Comparison of ENCODE assay signal across 1 cellular context in genomic region chr17:67891481-67892119, GRCh38.
TF ChIP-seq lines count a peak whose summit lies in the region.

No MANE protein-coding gene starts in this region.

TF ChIP-seq in GM23338, 12 proteins besides CTCF, POLR2A, EP300 and RAD21 (continued from another document):
- TF ChIP-seq ETS1 (IDR thresholded peaks at IDR 0.05) (no peak), ZNF114 (CRISPR knock-in tag; IDR thresholded peaks at IDR 0.05) (no peak), CREB1 (CRISPR knock-in tag; IDR thresholded peaks at IDR 0.05; ENCODE audit: low read depth) (no peak)
- TF ChIP-seq, protein P1, sequence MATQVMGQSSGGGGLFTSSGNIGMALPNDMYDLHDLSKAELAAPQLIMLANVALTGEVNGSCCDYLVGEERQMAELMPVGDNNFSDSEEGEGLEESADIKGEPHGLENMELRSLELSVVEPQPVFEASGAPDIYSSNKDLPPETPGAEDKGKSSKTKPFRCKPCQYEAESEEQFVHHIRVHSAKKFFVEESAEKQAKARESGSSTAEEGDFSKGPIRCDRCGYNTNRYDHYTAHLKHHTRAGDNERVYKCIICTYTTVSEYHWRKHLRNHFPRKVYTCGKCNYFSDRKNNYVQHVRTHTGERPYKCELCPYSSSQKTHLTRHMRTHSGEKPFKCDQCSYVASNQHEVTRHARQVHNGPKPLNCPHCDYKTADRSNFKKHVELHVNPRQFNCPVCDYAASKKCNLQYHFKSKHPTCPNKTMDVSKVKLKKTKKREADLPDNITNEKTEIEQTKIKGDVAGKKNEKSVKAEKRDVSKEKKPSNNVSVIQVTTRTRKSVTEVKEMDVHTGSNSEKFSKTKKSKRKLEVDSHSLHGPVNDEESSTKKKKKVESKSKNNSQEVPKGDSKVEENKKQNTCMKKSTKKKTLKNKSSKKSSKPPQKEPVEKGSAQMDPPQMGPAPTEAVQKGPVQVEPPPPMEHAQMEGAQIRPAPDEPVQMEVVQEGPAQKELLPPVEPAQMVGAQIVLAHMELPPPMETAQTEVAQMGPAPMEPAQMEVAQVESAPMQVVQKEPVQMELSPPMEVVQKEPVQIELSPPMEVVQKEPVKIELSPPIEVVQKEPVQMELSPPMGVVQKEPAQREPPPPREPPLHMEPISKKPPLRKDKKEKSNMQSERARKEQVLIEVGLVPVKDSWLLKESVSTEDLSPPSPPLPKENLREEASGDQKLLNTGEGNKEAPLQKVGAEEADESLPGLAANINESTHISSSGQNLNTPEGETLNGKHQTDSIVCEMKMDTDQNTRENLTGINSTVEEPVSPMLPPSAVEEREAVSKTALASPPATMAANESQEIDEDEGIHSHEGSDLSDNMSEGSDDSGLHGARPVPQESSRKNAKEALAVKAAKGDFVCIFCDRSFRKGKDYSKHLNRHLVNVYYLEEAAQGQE (IDR thresholded peaks at IDR 0.05; ENCODE audit: unreplicated experiment) = no peak
TF ChIP-seq in GM23338: peak in this region for 0.
